21 cellular contexts compared by ENCODE assay signal in the genomic region with DNA sequence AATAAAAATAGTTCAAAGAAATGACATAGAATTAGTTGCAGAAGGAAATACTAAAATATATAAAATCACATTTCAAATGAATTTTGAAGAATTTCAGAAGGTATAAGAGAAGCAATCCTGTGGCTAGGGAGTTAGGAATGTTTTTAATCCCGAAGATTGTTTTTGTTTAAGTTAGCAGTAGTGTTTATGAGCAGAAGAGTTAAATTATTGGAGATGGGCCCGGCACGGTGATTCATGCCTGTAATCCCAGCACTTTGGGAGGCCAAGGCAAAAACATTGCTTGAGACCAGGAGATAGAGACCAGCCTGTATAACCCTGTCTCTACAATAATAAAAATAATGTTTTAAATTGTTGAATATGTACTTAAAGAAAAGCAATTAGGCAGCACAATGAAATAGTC.
A peak's percentile ranks its signal among the peaks of the same experiment; 100 is the strongest.
DNase-seq lines count a peak whose midpoint lies in the region; ATAC-seq and TF ChIP-seq lines count a peak whose summit lies in the region.
"Had no signal": no experiment of that assay in that cellular context is flagged by ENCODE, and none has a peak within 500 bp of the region (broad histone marks: within the 10 kb centered on the region; RNA-seq: fewer than 3 reads in every experiment).

No MANE protein-coding gene starts in this region.

- no peak overlapping the region for H3K27ac Mint-ChIP-seq in MCF 10A (ENCODE audit: low read depth, unreplicated experiment)
- H3K27ac Mint-ChIP-seq: activated naive CD8-positive, alpha-beta T cell; dendritic cell treated with granulocyte-macrophage colony-stimulating factor and Interleukin-4, amounts not matched to agents 40 ng/mL and 50 ng/mL, for 4 days; stimulated activated effector memory CD8-positive, alpha-beta T cell treated with anti-CD3 and anti-CD28 coated beads, Interleukin-12 subunit alpha, Interleukin-12 subunit beta, amount 100 ng/mL, for 72 hours had no signal

- H3K4me1 ChIP-seq in mammary epithelial cell (ENCODE audit: insufficient read depth, low read length) (no peaks in the 10 kb centered on the region), adipocyte (ENCODE audit: control insufficient read depth, insufficient read depth, low read length) (peaks cover 27% of the 10 kb centered on the region), trophoblast cell (ENCODE audit: control insufficient read depth in 1 of 2, insufficient read depth in 2 of 2, low read length in 2 of 2) (no peaks in the 10 kb centered on the region)

- H4K20me1 ChIP-seq in mammary epithelial cell (ENCODE audit: insufficient read depth, low read length): no peaks in the 10 kb centered on the region
- H4K20me1 ChIP-seq: BLaER1 treated with 17β-estradiol and CSF1 and Interleukin-3, amounts not matched to agents 10 nM and 100 nM had no signal

- POLR2A ChIA-PET in MCF 10A (lab: Yijun Ruan, JAX): no interaction called here

- no peaks in the 10 kb centered on the region for H3K79me2 ChIP-seq in mammary epithelial cell (ENCODE audit: insufficient read depth, low read length)
- H3K79me2 ChIP-seq in trophoblast cell (ENCODE audit: control insufficient read depth, insufficient read depth, low read length, poor library complexity): no peaks in the 10 kb centered on the region

- CTCF ChIA-PET in MCF 10A (lab: Yijun Ruan, JAX) (interaction anchor here (0.7 to 1.8 kb wide), 3 partner anchors 31 to 389 kb away, joined by 3 to 6 read pairs (median 5); no protein-coding TSS in a partner anchor), mammary epithelial cell (lab: Charles Lee; ENCODE audit: low non-redundant PET) (no interaction called here)

- no peak overlapping the region for H4K8ac ChIP-seq in trophoblast cell (ENCODE audit: low read depth, low read length)

- H3K27me3 Mint-ChIP-seq in MCF 10A (ENCODE audit: insufficient read depth, unreplicated experiment): peaks cover 23% of the 10 kb centered on the region

- no peaks in the 10 kb centered on the region for H3K36me3 Mint-ChIP-seq in MCF 10A (ENCODE audit: insufficient read depth, unreplicated experiment)
- H3K36me3 Mint-ChIP-seq: activated naive CD8-positive, alpha-beta T cell; stimulated activated effector memory CD8-positive, alpha-beta T cell treated with anti-CD3 and anti-CD28 coated beads, Interleukin-12 subunit alpha, Interleukin-12 subunit beta, amount 100 ng/mL, for 72 hours had no signal

- H3K36me3 ChIP-seq in mammary epithelial cell (ENCODE audit: insufficient read depth, low read length) (no peaks in the 10 kb centered on the region), adipocyte (ENCODE audit: control insufficient read depth, insufficient read depth, low read length, severe bottlenecking) (no peaks in the 10 kb centered on the region), trophoblast cell (ENCODE audit: control insufficient read depth in 1 of 2, insufficient read depth in 2 of 2, low read length in 2 of 2) (no peaks in the 10 kb centered on the region)
- H3K36me3 ChIP-seq: BLaER1 treated with 17β-estradiol and CSF1 and Interleukin-3, amounts not matched to agents 10 nM and 100 nM; neutrophil had no signal

- no peaks in the 10 kb centered on the region for H3K9me3 Mint-ChIP-seq in MCF 10A (ENCODE audit: unreplicated experiment)

- in situ Hi-C loops in mammary epithelial cell (cut with MboI; ENCODE audit: low sequenced_read_pairs in 2 of 2): no loop called here

- H4K12ac ChIP-seq in trophoblast cell (ENCODE audit: low read depth, low read length): no peak overlapping the region

- H3K23ac ChIP-seq in trophoblast cell (ENCODE audit: low read length): no peak overlapping the region

- no peak overlapping the region for H2BK12ac ChIP-seq in trophoblast cell (ENCODE audit: low read length)

- no peak for ATAC-seq in GM18517 (IDR thresholded peaks at IDR 0.05; ENCODE audit: unreplicated experiment)
- no peak for ATAC-seq in HG03097 (IDR thresholded peaks at IDR 0.05; ENCODE audit: low FRiP score, unreplicated experiment)
- ATAC-seq: GM12878; left ventricle myocardium superior; mucosa of descending colon; stimulated activated effector memory CD8-positive, alpha-beta T cell treated with anti-CD3 and anti-CD28 coated beads, Interleukin-12 subunit alpha, Interleukin-12 subunit beta, amount 100 ng/mL, for 72 hours had no signal

- H3K4me2 ChIP-seq in mammary epithelial cell (ENCODE audit: insufficient read depth, low read depth, low read length) (no peak overlapping the region), trophoblast cell (ENCODE audit: low read length) (no peak overlapping the region)
- H3K4me2 ChIP-seq: BLaER1 treated with 17β-estradiol and CSF1 and Interleukin-3, amounts not matched to agents 10 nM and 100 nM had no signal

- H3K4me1 Mint-ChIP-seq in MCF 10A (ENCODE audit: insufficient read depth, unreplicated experiment): no peaks in the 10 kb centered on the region
- H3K4me1 Mint-ChIP-seq: stimulated activated effector memory CD8-positive, alpha-beta T cell treated with anti-CD3 and anti-CD28 coated beads, Interleukin-12 subunit alpha, Interleukin-12 subunit beta, amount 100 ng/mL, for 72 hours had no signal

- no peak overlapping the region for H2BK120ac ChIP-seq in trophoblast cell (ENCODE audit: insufficient read depth, low read length, poor library complexity)

- H3K9me3 ChIP-seq in mammary epithelial cell (replicated peaks; ENCODE audit: insufficient read depth, low read length) (no peaks in the 10 kb centered on the region), adipocyte (ENCODE audit: control insufficient read depth, low read length) (no peaks in the 10 kb centered on the region), trophoblast cell (ENCODE audit: insufficient read depth, low read depth, low read length) (no peaks in the 10 kb centered on the region)
- H3K9me3 ChIP-seq: BLaER1 treated with 17β-estradiol and CSF1 and Interleukin-3, amounts not matched to agents 10 nM and 100 nM; mucosa of descending colon; neutrophil had no signal

- no peak overlapping the region for H3K4ac ChIP-seq in trophoblast cell (ENCODE audit: low read depth, low read length)

- no peak overlapping the region for H3K14ac ChIP-seq in trophoblast cell (ENCODE audit: low read length)

- intact Hi-C loops in MCF 10A (cut with micrococcal nuclease) (no loop called here), mammary epithelial cell (cut with micrococcal nuclease) (no loop called here)

- no peak overlapping the region for H4K91ac ChIP-seq in trophoblast cell (ENCODE audit: low read depth, low read length)

- H3K27ac ChIP-seq in mammary epithelial cell (ENCODE audit: insufficient read depth, low read depth, low read length): no peak overlapping the region
- H3K27ac ChIP-seq in trophoblast cell (ENCODE audit: low read depth, low read length): no peak overlapping the region
- H3K27ac ChIP-seq: 22Rv1; BLaER1 treated with 17β-estradiol and CSF1 and Interleukin-3, amounts not matched to agents 10 nM and 100 nM; neutrophil had no signal

- DNase-seq in MCF 10A (ENCODE audit: unreplicated experiment) (peak; percentile 54), mammary epithelial cell (no peak), adipocyte (ENCODE audit: low read depth) (peak; percentile 66), fibroblast of pulmonary artery (ENCODE audit: low read depth) (peak; percentile 35), OCI-M2 (lab: John Stamatoyannopoulos, UW; ENCODE audit: unreplicated experiment) (no peak), trophoblast cell (no peak)
- DNase-seq: activated CD4-positive, CD25-positive, alpha-beta regulatory T cell treated with anti-CD3 and anti-CD28 coated beads, Interleukin-2, amount 50 U/mL, for 72 hours; GF-D8; Karpas-422; left ventricle myocardium superior; NCI-H510A treated with DMSO at 0.1 percent for 48 hours had no signal

- TF ChIP-seq CTCF in MCF 10A (IDR thresholded peaks at IDR 0.05; ENCODE audit: unreplicated experiment): no peak
- no peak for TF ChIP-seq CTCF in mammary epithelial cell (conservative IDR thresholded peaks at IDR 0.05 in 1 of 2, IDR thresholded peaks at IDR 0.05 in 1 of 2; ENCODE audit: extremely low read depth in 1 of 2, insufficient read depth in 1 of 2, low read depth in 1 of 2, low read length in 2 of 2)
- TF ChIP-seq CTCF in fibroblast of pulmonary artery (IDR thresholded peaks at IDR 0.05; ENCODE audit: low read length, missing control alignments): no peak

- H2AFZ ChIP-seq in mammary epithelial cell (ENCODE audit: low read depth, low read length) (no peak overlapping the region), trophoblast cell (ENCODE audit: insufficient read depth, low read length, poor library complexity) (no peak overlapping the region)

- 23% methylated on average over 2 of the region's 3 CpGs for WGBS in mammary epithelial cell (ENCODE audit: low coverage, missing lambda C conversion rate)
- WGBS in trophoblast cell (ENCODE audit: extremely low coverage, insufficient coverage, insufficient read length): no CpG with 5 or more reads among the region's 3 CpGs

- H3K4me3 ChIP-seq in mammary epithelial cell (replicated peaks in 1 of 3; ENCODE audit: insufficient read depth in 1 of 3, low read depth in 2 of 3, low read length in 3 of 3) (no peak overlapping the region), adipocyte (ENCODE audit: low read length) (no peak overlapping the region), fibroblast of pulmonary artery (replicated peaks; ENCODE audit: low read depth, low read length) (no peak overlapping the region), trophoblast cell (ENCODE audit: low read depth, low read length) (no peak overlapping the region)
- H3K4me3 ChIP-seq: BLaER1 treated with 17β-estradiol and CSF1 and Interleukin-3, amounts not matched to agents 10 nM and 100 nM; GM12878; mucosa of descending colon had no signal

- H2BK5ac ChIP-seq in trophoblast cell (ENCODE audit: low read depth, low read length, poor library complexity): no peak overlapping the region

- BruUV-seq in MCF 10A (replicated peaks; lab: Mats Ljungman, UMichigan) (no TSS peak), mammary epithelial cell (replicated peaks; lab: Mats Ljungman, UMichigan) (no TSS peak)

- no peak overlapping the region for H3K18ac ChIP-seq in trophoblast cell (ENCODE audit: low read length)

- dilution Hi-C loops in mammary epithelial cell (cut with HindIII; ENCODE audit: low sequenced_read_pairs): loop anchor here (25.0 kb wide), 1 partner anchor 372 kb away; no protein-coding TSS in a partner anchor

- H3K9ac ChIP-seq in mammary epithelial cell (ENCODE audit: insufficient read depth, low read length) (no peak overlapping the region), adipocyte (ENCODE audit: low read length) (no peak overlapping the region), trophoblast cell (ENCODE audit: low read length) (no peak overlapping the region)
- H3K9ac ChIP-seq: BLaER1 treated with 17β-estradiol and CSF1 and Interleukin-3, amounts not matched to agents 10 nM and 100 nM had no signal

- H2AK5ac ChIP-seq in trophoblast cell (ENCODE audit: low read length): no peak overlapping the region

- H3K27me3 ChIP-seq in mammary epithelial cell (ENCODE audit: insufficient read depth, low read length): no peaks in the 10 kb centered on the region
- no peaks in the 10 kb centered on the region for H3K27me3 ChIP-seq in adipocyte (replicated peaks; ENCODE audit: control insufficient read depth, insufficient read depth, low read length)
- no peaks in the 10 kb centered on the region for H3K27me3 ChIP-seq in trophoblast cell (ENCODE audit: insufficient read depth, low read length)
- H3K27me3 ChIP-seq: BLaER1 treated with 17β-estradiol and CSF1 and Interleukin-3, amounts not matched to agents 10 nM and 100 nM; neutrophil had no signal

- no peak overlapping the region for H3K4me3 Mint-ChIP-seq in MCF 10A (ENCODE audit: unreplicated experiment)
- H3K4me3 Mint-ChIP-seq: activated naive CD8-positive, alpha-beta T cell; dendritic cell treated with granulocyte-macrophage colony-stimulating factor and Interleukin-4, amounts not matched to agents 40 ng/mL and 50 ng/mL, for 4 days; stimulated activated effector memory CD8-positive, alpha-beta T cell treated with anti-CD3 and anti-CD28 coated beads, Interleukin-12 subunit alpha, Interleukin-12 subunit beta, amount 100 ng/mL, for 72 hours had no signal

- H3K79me1 ChIP-seq in trophoblast cell (ENCODE audit: low read length): no peaks in the 10 kb centered on the region

Comparison
In these comparisons a context has a peak if more than half of its experiments do, and no peak if none do; other contexts are left out.
1. DNase-seq: peak in MCF 10A (single experiment), adipocyte (single experiment) and fibroblast of pulmonary artery (single experiment); none in mammary epithelial cell (single experiment), OCI-M2 (single experiment) and trophoblast cell (0 of 2).